In genomic region chr6:126661646-126662045, GRCh38 we compare ENCODE assay signal across 20 cellular contexts.
A peak's percentile ranks its signal among the peaks of the same experiment; 100 is the strongest.
DNase-seq lines count a peak whose midpoint lies in the region; ATAC-seq and TF ChIP-seq lines count a peak whose summit lies in the region.
"Had no signal": no experiment of that assay in that cellular context is flagged by ENCODE, and none has a peak within 500 bp of the region (broad histone marks: within the 10 kb centered on the region; RNA-seq: fewer than 3 reads in every experiment).

No MANE protein-coding gene starts in this region.

- H3K4me3 ChIP-seq in fibroblast of pulmonary artery (replicated peaks; ENCODE audit: low read depth, low read length), result no peak overlapping the region
- H3K4me3 ChIP-seq in right cardiac atrium (ENCODE audit: low read length), result no peak overlapping the region
- H3K4me3 ChIP-seq: adrenal gland; BLaER1 treated with 17β-estradiol and CSF1 and Interleukin-3, amounts not matched to agents 10 nM and 100 nM; suprapubic skin had no signal

- no peak overlapping the region for H3K27ac Mint-ChIP-seq in activated CD4-positive, alpha-beta memory T cell treated with anti-CD3 and anti-CD28 coated beads, Interleukin-2, amount 10 ng/mL, durations not matched to agents 7 days and 5 days
- no peak overlapping the region for H3K27ac Mint-ChIP-seq in activated T-helper 1 cell treated with anti-CD3 and anti-CD28 coated beads, Interleukin-12 subunit alpha, Interleukin-12 subunit beta, Interleukin-2, Interleukin-4 antibody, amounts not matched to agents 30 ng/mL and 10 ng/mL and 1 ng/mL, durations not matched to agents 14 hours and 24 hours and 36 hours
- H3K27ac Mint-ChIP-seq: activated T-helper 17 cell treated with anti-CD3 and anti-CD28 coated beads, Interleukin-2, amount 50 U/mL, for 72 hours; dendritic cell treated with granulocyte-macrophage colony-stimulating factor and Interleukin-4, amounts not matched to agents 40 ng/mL and 50 ng/mL, for 4 days; naive thymus-derived CD8-positive, alpha-beta T cell had no signal

- no peaks in the 10 kb centered on the region for H3K4me1 Mint-ChIP-seq in activated CD4-positive, alpha-beta memory T cell treated with anti-CD3 and anti-CD28 coated beads, Interleukin-2, amount 10 ng/mL, durations not matched to agents 7 days and 5 days
- H3K4me1 Mint-ChIP-seq in activated T-helper 1 cell treated with anti-CD3 and anti-CD28 coated beads, Interleukin-12 subunit alpha, Interleukin-12 subunit beta, Interleukin-2, Interleukin-4 antibody, amounts not matched to agents 30 ng/mL and 10 ng/mL and 1 ng/mL, durations not matched to agents 14 hours and 24 hours and 36 hours (ENCODE audit: low read depth), result no peaks in the 10 kb centered on the region
- H3K4me1 Mint-ChIP-seq: activated T-helper 17 cell treated with anti-CD3 and anti-CD28 coated beads, Interleukin-2, amount 50 U/mL, for 72 hours; naive thymus-derived CD8-positive, alpha-beta T cell had no signal

- no peak for ATAC-seq in right cardiac atrium
- ATAC-seq: activated T-helper 17 cell treated with anti-CD3 and anti-CD28 coated beads, Interleukin-2, amount 50 U/mL, for 72 hours; esophagus mucosa; left ventricle myocardium superior; naive thymus-derived CD8-positive, alpha-beta T cell had no signal

- H3K9me3 Mint-ChIP-seq in activated CD4-positive, alpha-beta memory T cell treated with anti-CD3 and anti-CD28 coated beads, Interleukin-2, amount 10 ng/mL, durations not matched to agents 7 days and 5 days, result no peaks in the 10 kb centered on the region
- no peaks in the 10 kb centered on the region for H3K9me3 Mint-ChIP-seq in activated T-helper 1 cell treated with anti-CD3 and anti-CD28 coated beads, Interleukin-12 subunit alpha, Interleukin-12 subunit beta, Interleukin-2, Interleukin-4 antibody, amounts not matched to agents 30 ng/mL and 10 ng/mL and 1 ng/mL, durations not matched to agents 14 hours and 24 hours and 36 hours
- H3K9me3 Mint-ChIP-seq: activated T-helper 17 cell treated with anti-CD3 and anti-CD28 coated beads, Interleukin-2, amount 50 U/mL, for 72 hours; dendritic cell treated with granulocyte-macrophage colony-stimulating factor and Interleukin-4, amounts not matched to agents 40 ng/mL and 50 ng/mL, for 4 days; naive thymus-derived CD8-positive, alpha-beta T cell had no signal

- no peak overlapping the region for H3K27ac ChIP-seq in right cardiac atrium (ENCODE audit: low read length)
- H3K27ac ChIP-seq: adrenal gland; BLaER1 treated with 17β-estradiol and CSF1 and Interleukin-3, amounts not matched to agents 10 nM and 100 nM; suprapubic skin had no signal

- intact Hi-C loops in right cardiac atrium (cut with DNase I), result no loop called here
- intact Hi-C loops in activated T-helper 1 cell treated with anti-CD3 and anti-CD28 coated beads, Interleukin-12 subunit alpha, Interleukin-12 subunit beta, Interleukin-2, Interleukin-4 antibody, amounts not matched to agents 30 ng/mL and 10 ng/mL and 1 ng/mL, durations not matched to agents 14 hours and 24 hours and 36 hours (cut with micrococcal nuclease), result no loop called here

- CTCF ChIA-PET in activated CD4-positive, alpha-beta memory T cell treated with anti-CD3 and anti-CD28 coated beads, Interleukin-2, amount 10 ng/mL, durations not matched to agents 7 days and 5 days (lab: Charles Lee), result no interaction called here

- no peaks in the 10 kb centered on the region for H3K27me3 Mint-ChIP-seq in activated CD4-positive, alpha-beta memory T cell treated with anti-CD3 and anti-CD28 coated beads, Interleukin-2, amount 10 ng/mL, durations not matched to agents 7 days and 5 days
- H3K27me3 Mint-ChIP-seq in activated T-helper 1 cell treated with anti-CD3 and anti-CD28 coated beads, Interleukin-12 subunit alpha, Interleukin-12 subunit beta, Interleukin-2, Interleukin-4 antibody, amounts not matched to agents 30 ng/mL and 10 ng/mL and 1 ng/mL, durations not matched to agents 14 hours and 24 hours and 36 hours (ENCODE audit: insufficient read depth), result no peaks in the 10 kb centered on the region
- H3K27me3 Mint-ChIP-seq: activated T-helper 17 cell treated with anti-CD3 and anti-CD28 coated beads, Interleukin-2, amount 50 U/mL, for 72 hours; dendritic cell treated with granulocyte-macrophage colony-stimulating factor and Interleukin-4, amounts not matched to agents 40 ng/mL and 50 ng/mL, for 4 days had no signal

- H3K27me3 ChIP-seq in right cardiac atrium (ENCODE audit: control insufficient read depth, insufficient read depth), result no peaks in the 10 kb centered on the region
- H3K27me3 ChIP-seq: adrenal gland; BLaER1 treated with 17β-estradiol and CSF1 and Interleukin-3, amounts not matched to agents 10 nM and 100 nM; suprapubic skin had no signal

- H3K9me3 ChIP-seq in right cardiac atrium (ENCODE audit: control insufficient read depth, low read length), result no peaks in the 10 kb centered on the region
- H3K9me3 ChIP-seq: adrenal gland; BLaER1 treated with 17β-estradiol and CSF1 and Interleukin-3, amounts not matched to agents 10 nM and 100 nM; suprapubic skin had no signal

- DNase-seq in EL (peak; percentile 77), amniotic epithelial cell (ENCODE audit: low read depth) (peak; percentile 83), fibroblast of pulmonary artery (ENCODE audit: low read depth) (peak; percentile 83), renal cortical epithelial cell (ENCODE audit: low read depth) (peak; percentile 6), right cardiac atrium (no peak), OCI-M2 (lab: John Stamatoyannopoulos, UW; ENCODE audit: unreplicated experiment) (no peak)
- no peak for DNase-seq in activated CD4-positive, alpha-beta memory T cell treated with anti-CD3 and anti-CD28 coated beads, Interleukin-2, amount 10 ng/mL, durations not matched to agents 7 days and 5 days
- DNase-seq in activated T-helper 1 cell treated with anti-CD3 and anti-CD28 coated beads, Interleukin-12 subunit alpha, Interleukin-12 subunit beta, Interleukin-2, Interleukin-4 antibody, amounts not matched to agents 30 ng/mL and 10 ng/mL and 1 ng/mL, durations not matched to agents 14 hours and 24 hours and 36 hours (ENCODE audit: low spot score), result no peak
- DNase-seq: activated CD4-positive, alpha-beta T cell treated with anti-CD3 and anti-CD28 coated beads, Interleukin-2, amount 50 U/mL, for 48 hours; adrenal gland; left ventricle myocardium superior; naive thymus-derived CD8-positive, alpha-beta T cell; NCI-H1694; NCI-H510A treated with DMSO at 0.1 percent for 48 hours; stimulated activated CD4-positive, alpha-beta T cell treated with anti-CD3 and anti-CD28 coated beads, Interleukin-1b, Interleukin-23, amount 100 ng/mL, for 48 hours had no signal

- POLR2A ChIA-PET in activated CD4-positive, alpha-beta memory T cell treated with anti-CD3 and anti-CD28 coated beads, Interleukin-2, amount 10 ng/mL, durations not matched to agents 7 days and 5 days (lab: Charles Lee), result no interaction called here

- no peak for TF ChIP-seq CTCF in fibroblast of pulmonary artery (IDR thresholded peaks at IDR 0.05; ENCODE audit: low read length, missing control alignments)

- H3K36me3 Mint-ChIP-seq in activated CD4-positive, alpha-beta memory T cell treated with anti-CD3 and anti-CD28 coated beads, Interleukin-2, amount 10 ng/mL, durations not matched to agents 7 days and 5 days (ENCODE audit: low read depth), result no peaks in the 10 kb centered on the region
- H3K36me3 Mint-ChIP-seq in activated T-helper 1 cell treated with anti-CD3 and anti-CD28 coated beads, Interleukin-12 subunit alpha, Interleukin-12 subunit beta, Interleukin-2, Interleukin-4 antibody, amounts not matched to agents 30 ng/mL and 10 ng/mL and 1 ng/mL, durations not matched to agents 14 hours and 24 hours and 36 hours (ENCODE audit: low read depth), result no peaks in the 10 kb centered on the region
- H3K36me3 Mint-ChIP-seq: naive thymus-derived CD8-positive, alpha-beta T cell had no signal

- no peak overlapping the region for H3K4me3 Mint-ChIP-seq in activated CD4-positive, alpha-beta memory T cell treated with anti-CD3 and anti-CD28 coated beads, Interleukin-2, amount 10 ng/mL, durations not matched to agents 7 days and 5 days
- H3K4me3 Mint-ChIP-seq in activated T-helper 1 cell treated with anti-CD3 and anti-CD28 coated beads, Interleukin-12 subunit alpha, Interleukin-12 subunit beta, Interleukin-2, Interleukin-4 antibody, amounts not matched to agents 30 ng/mL and 10 ng/mL and 1 ng/mL, durations not matched to agents 14 hours and 24 hours and 36 hours, result no peak overlapping the region
- H3K4me3 Mint-ChIP-seq: activated T-helper 17 cell treated with anti-CD3 and anti-CD28 coated beads, Interleukin-2, amount 50 U/mL, for 72 hours; dendritic cell treated with granulocyte-macrophage colony-stimulating factor and Interleukin-4, amounts not matched to agents 40 ng/mL and 50 ng/mL, for 4 days; naive thymus-derived CD8-positive, alpha-beta T cell had no signal

- no peaks in the 10 kb centered on the region for H3K4me1 ChIP-seq in right cardiac atrium (ENCODE audit: control insufficient read depth, insufficient read depth, low read length)
- H3K4me1 ChIP-seq: adrenal gland; BLaER1 treated with 17β-estradiol and CSF1 and Interleukin-3, amounts not matched to agents 10 nM and 100 nM; suprapubic skin had no signal

Comparison
In these comparisons a context has a peak if more than half of its experiments do, and no peak if none do; other contexts are left out.
1. DNase-seq: peak in EL (single experiment), amniotic epithelial cell (single experiment), fibroblast of pulmonary artery (single experiment) and renal cortical epithelial cell (single experiment); none in right cardiac atrium (0 of 3), OCI-M2 (single experiment), activated CD4-positive, alpha-beta memory T cell treated with anti-CD3 and anti-CD28 coated beads, Interleukin-2, amount 10 ng/mL, durations not matched to agents 7 days and 5 days (single experiment) and activated T-helper 1 cell treated with anti-CD3 and anti-CD28 coated beads, Interleukin-12 subunit alpha, Interleukin-12 subunit beta, Interleukin-2, Interleukin-4 antibody, amounts not matched to agents 30 ng/mL and 10 ng/mL and 1 ng/mL, durations not matched to agents 14 hours and 24 hours and 36 hours (single experiment).